8 cellular contexts compared by ENCODE assay signal in genomic region chr22:37428649-37429586, GRCh38. TPM values are rescaled to one million over a fixed set of nuclear protein-coding genes. Genes with fewer than 3 reads are reported as not detected.
DNase-seq lines count a peak whose midpoint lies in the region; ATAC-seq, FAIRE-seq and TF ChIP-seq lines count a peak whose summit lies in the region.

No MANE protein-coding gene starts in this region.

- H4K8ac ChIP-seq in mesenchymal stem cell (ENCODE audit: low read length) = peak overlapping the region; percentile 19

- peak; percentile 83 for TF ChIP-seq CTCF in KMS-11 (conservative IDR thresholded peaks at IDR 0.05; ENCODE audit: low read depth, low read length)
- peak; percentile 85 for TF ChIP-seq CTCF in VCaP (conservative IDR thresholded peaks at IDR 0.05)
- peak; percentile 72 for TF ChIP-seq CTCF in bronchial epithelial cell (IDR thresholded peaks at IDR 0.05; ENCODE audit: insufficient read depth, low read length, severe bottlenecking)

- peaks cover 3% of the 10 kb centered on the region for H3K79me1 ChIP-seq in mesenchymal stem cell (replicated peaks; ENCODE audit: low read length, poor library complexity, severe bottlenecking)

- H3K4me1 Mint-ChIP-seq in stimulated activated naive CD8-positive, alpha-beta T cell treated with anti-CD3 and anti-CD28 coated beads, Interleukin-15, Interleukin-2, amounts not matched to agents 100 ng/mL and 50 ng/mL, for 24 hours (ENCODE audit: low read depth) = peaks cover 35% of the 10 kb centered on the region

- peaks cover 51% of the 10 kb centered on the region for H3K27me3 Mint-ChIP-seq in stimulated activated naive CD8-positive, alpha-beta T cell treated with anti-CD3 and anti-CD28 coated beads, Interleukin-15, Interleukin-2, amounts not matched to agents 100 ng/mL and 50 ng/mL, for 24 hours

- H3K9me3 Mint-ChIP-seq in stimulated activated naive CD8-positive, alpha-beta T cell treated with anti-CD3 and anti-CD28 coated beads, Interleukin-15, Interleukin-2, amounts not matched to agents 100 ng/mL and 50 ng/mL, for 24 hours = peaks cover 4% of the 10 kb centered on the region

- H3K4me2 ChIP-seq in KMS-11 = no peak overlapping the region
- no peak overlapping the region for H3K4me2 ChIP-seq in mesenchymal stem cell (ENCODE audit: low read length, poor library complexity, severe bottlenecking)

- H3K18ac ChIP-seq in mesenchymal stem cell (ENCODE audit: low read depth in 1 of 2, low read length in 2 of 2) = no peak overlapping the region

- H3K27ac Mint-ChIP-seq in stimulated activated naive CD8-positive, alpha-beta T cell treated with anti-CD3 and anti-CD28 coated beads, Interleukin-15, Interleukin-2, amounts not matched to agents 100 ng/mL and 50 ng/mL, for 24 hours = no peak overlapping the region

- H2AFZ ChIP-seq in KMS-11 (ENCODE audit: low read depth) (no peak overlapping the region), mesenchymal stem cell (ENCODE audit: low read depth, low read length) (no peak overlapping the region)

- no peak overlapping the region for H3K4me3 ChIP-seq in KMS-11 (IDR thresholded peaks at IDR 0.05; ENCODE audit: insufficient read depth, low read depth, low read length)
- no peak overlapping the region for H3K4me3 ChIP-seq in bronchial epithelial cell (ENCODE audit: low read depth, low read length)
- H3K4me3 ChIP-seq in mesenchymal stem cell (ENCODE audit: insufficient read depth in 1 of 2, low read depth in 1 of 2, low read length in 2 of 2) = no peak overlapping the region

- H3K9ac ChIP-seq in KMS-11 (no peak overlapping the region), mesenchymal stem cell (ENCODE audit: low read length) (no peak overlapping the region)

- peak overlapping the region; percentile 10 for H3K4me3 Mint-ChIP-seq in stimulated activated naive CD8-positive, alpha-beta T cell treated with anti-CD3 and anti-CD28 coated beads, Interleukin-15, Interleukin-2, amounts not matched to agents 100 ng/mL and 50 ng/mL, for 24 hours

- no peak for ATAC-seq in GM18511 (IDR thresholded peaks at IDR 0.05; ENCODE audit: unreplicated experiment)
- ATAC-seq in HG02571 (IDR thresholded peaks at IDR 0.05; ENCODE audit: unreplicated experiment) = no peak

- H3K4ac ChIP-seq in mesenchymal stem cell (ENCODE audit: low read depth in 1 of 2, low read length in 2 of 2) = peak overlapping the region in 1 of 2 experiments; percentile 24

- WGBS in mesenchymal stem cell = 36% methylated on average over 15 of the region's 15 CpGs

- peaks cover 30% of the 10 kb centered on the region for H3K4me1 ChIP-seq in KMS-11 (ENCODE audit: low read depth, poor library complexity, severe bottlenecking)
- peaks cover 58% of the 10 kb centered on the region for H3K4me1 ChIP-seq in mesenchymal stem cell (ENCODE audit: control insufficient read depth, insufficient read depth, low read depth, low read length)

- peak overlapping the region; percentile 22 for H2BK5ac ChIP-seq in mesenchymal stem cell (ENCODE audit: low read depth, low read length, poor library complexity, severe bottlenecking)

- no peaks in the 10 kb centered on the region for H3K79me2 ChIP-seq in KMS-11 (ENCODE audit: insufficient read depth, low read depth)

- H3K27ac ChIP-seq in KMS-11 (no peak overlapping the region), VCaP (no peak overlapping the region), mesenchymal stem cell (ENCODE audit: low read length, poor library complexity, severe bottlenecking) (no peak overlapping the region)

- peak overlapping the region; percentile 36 for H4K91ac ChIP-seq in mesenchymal stem cell (ENCODE audit: low read length)

- in situ Hi-C loops in Caki2 (cut with HindIII; ENCODE audit: low pct_unique_long_range_greater_than_20kb, low sequenced_read_pairs) = no loop called here

- H3K27me3 ChIP-seq in KMS-11 (ENCODE audit: insufficient read depth, low read depth) = peaks cover 33% of the 10 kb centered on the region
- peaks cover 3% of the 10 kb centered on the region for H3K27me3 ChIP-seq in bronchial epithelial cell (ENCODE audit: control insufficient read depth, insufficient read depth, low read length)
- H3K27me3 ChIP-seq in mesenchymal stem cell (ENCODE audit: control insufficient read depth in 1 of 2, insufficient read depth in 1 of 2, low read length in 2 of 2) = peaks cover 0 to 71% of the 10 kb centered on the region in 2 experiments

- peak overlapping the region; percentile 43 to 49 for H2BK12ac ChIP-seq in mesenchymal stem cell (ENCODE audit: low read length in 2 of 2)

- H4K20me1 ChIP-seq in KMS-11 (ENCODE audit: insufficient read depth) = no peaks in the 10 kb centered on the region

- peaks cover 4% of the 10 kb centered on the region for H3K36me3 Mint-ChIP-seq in stimulated activated naive CD8-positive, alpha-beta T cell treated with anti-CD3 and anti-CD28 coated beads, Interleukin-15, Interleukin-2, amounts not matched to agents 100 ng/mL and 50 ng/mL, for 24 hours (ENCODE audit: low read depth)

- no peak overlapping the region for H2BK120ac ChIP-seq in mesenchymal stem cell (ENCODE audit: low read depth, low read length)

- H3K36me3 ChIP-seq in KMS-11 (ENCODE audit: insufficient read depth) (no peaks in the 10 kb centered on the region), bronchial epithelial cell (ENCODE audit: control insufficient read depth, insufficient read depth, low read length) (no peaks in the 10 kb centered on the region), mesenchymal stem cell (ENCODE audit: control insufficient read depth in 1 of 2, insufficient read depth in 2 of 2, low read depth in 1 of 2, low read length in 2 of 2) (peaks cover 0 to 6% of the 10 kb centered on the region in 2 experiments)

- H2BK15ac ChIP-seq in mesenchymal stem cell (ENCODE audit: low read depth, poor library complexity, severe bottlenecking) = peak overlapping the region; percentile 64

- peaks cover 16% of the 10 kb centered on the region for H3K9me3 ChIP-seq in mesenchymal stem cell (ENCODE audit: control insufficient read depth, low read length)

- DNase-seq in Caki2 (ENCODE audit: low read depth) (peak; percentile 55), bronchial epithelial cell (ENCODE audit: low read depth) (no peak), mesenchymal stem cell (peak; percentile 76)

- H2AK5ac ChIP-seq in mesenchymal stem cell (ENCODE audit: low read length, severe bottlenecking) = peak overlapping the region; percentile 83

- H3K23ac ChIP-seq in mesenchymal stem cell (ENCODE audit: low read length in 2 of 2) = no peak overlapping the region

- no peak overlapping the region for H3K14ac ChIP-seq in mesenchymal stem cell (ENCODE audit: low read length in 2 of 2)

- FAIRE-seq in bronchial epithelial cell (lab: Jason Lieb, UNC) = peak; percentile 36

RNA-seq across cellular contexts. Expression of gene ELFN2, which starts 1.6 kb away (rescaled TPM):
- 10.2 and 12.9 TPM in 2 replicates for total RNA-seq in Caki2 (2014; rRNA removed; shearing (Covaris generic); ENCODE audit: low replicate concordance)
- total RNA-seq in bronchial epithelial cell = 0.26 and 0.51 TPM in 2 replicates
- 5.2 TPM for polyA plus RNA-seq in mesenchymal stem cell (2013, experiment 1 of 2)
- polyA plus RNA-seq in mesenchymal stem cell (2013, experiment 2 of 2) = 5.1 TPM

RNA-seq across cellular contexts. Expression of gene MFNG, which starts 57.3 kb away (rescaled TPM):
- total RNA-seq in Caki2 (2014; rRNA removed; shearing (Covaris generic); ENCODE audit: low replicate concordance) = 0.46 and 0.54 TPM in 2 replicates
- total RNA-seq in bronchial epithelial cell = 0.26 and 1.3 TPM in 2 replicates
- 0.06 TPM for polyA plus RNA-seq in mesenchymal stem cell (2013, experiment 1 of 2)
- polyA plus RNA-seq in mesenchymal stem cell (2013, experiment 2 of 2) = 0.04 TPM
